8 cellular contexts compared by ENCODE assay signal in genomic region chr10:121974019-121974534, GRCh38. TPM values are rescaled to one million over a fixed set of nuclear protein-coding genes. Genes with fewer than 3 reads are reported as not detected.
DNase-seq lines count a peak whose midpoint lies in the region; ATAC-seq, FAIRE-seq and TF ChIP-seq lines count a peak whose summit lies in the region.

No MANE protein-coding gene starts in this region.

- H3K9ac ChIP-seq in duodenal mucosa (ENCODE audit: low read depth in 1 of 2, low read length in 2 of 2): peak overlapping the region; percentile 72 to 92

- H3K4me1 ChIP-seq in heart left ventricle (peaks cover 0 to 29% (median 18%) of the 10 kb centered on the region in 12 donors), duodenal mucosa (ENCODE audit: control insufficient read depth in 1 of 2, insufficient read depth in 2 of 2, low read length in 2 of 2) (peaks cover 10 to 20% of the 10 kb centered on the region in 2 donors), neuron (ENCODE audit: insufficient read depth, low read length) (peaks cover 16% of the 10 kb centered on the region)

- peak in 1 of 4 donors; percentile 12 for ATAC-seq in heart left ventricle
- no peak for ATAC-seq in Right ventricle myocardium inferior

- FAIRE-seq in D721Med (lab: Jason Lieb, UNC): no peak

- TF ChIP-seq POLR2A in heart left ventricle (IDR thresholded peaks at IDR 0.05): no peak

- 7 to 24% (median 9%) methylated on average over 7 to 21 of the region's 21 CpGs for WGBS in heart left ventricle, 4 donors

- H3K27ac ChIP-seq in heart left ventricle (peak overlapping the region in 11 of 12 donors; percentile 97 to 100 (median 99)), duodenal mucosa (ENCODE audit: low read depth, low read length) (peak overlapping the region; percentile 94)

- H3K4me3 ChIP-seq in heart left ventricle (peak overlapping the region; percentile 81 to 100 (median 97)), duodenal mucosa (ENCODE audit: low read depth in 1 of 2, low read length in 2 of 2) (peak overlapping the region; percentile 81 to 84), neuron (ENCODE audit: low read length) (peak overlapping the region; percentile 55)

- H3K36me3 ChIP-seq in heart left ventricle (peaks cover 0 to 37% (median 25%) of the 10 kb centered on the region in 9 donors), duodenal mucosa (ENCODE audit: control insufficient read depth in 1 of 2, insufficient read depth in 2 of 2, low read length in 2 of 2) (peaks cover 5 to 9% of the 10 kb centered on the region in 2 donors), neuron (ENCODE audit: insufficient read depth, low read length) (peaks cover 23% of the 10 kb centered on the region)

- no peak for DNase-seq in heart left ventricle
- DNase-seq in Right ventricle myocardium inferior (ENCODE audit: missing footprints): no peak
- DNase-seq in LHCN-M2 (ENCODE audit: low read depth): peak; percentile 48
- DNase-seq in posterior vena cava (ENCODE audit: low spot score): no peak
- no peak for DNase-seq in D721Med (ENCODE audit: insufficient read length, low spot score)
- DNase-seq in GM10266 (ENCODE audit: extremely low spot score): no peak

- intact Hi-C loops in heart left ventricle (cut with DNase I): loop anchor here (2.0 to 10.0 kb wide), 11 partner anchors 27 to 141 kb away; partner anchors contain the start of gene ATE1 (in 6 of the 10)
- intact Hi-C loops in Right ventricle myocardium inferior (cut with DNase I): loop anchor here (2.0 kb wide), 1 partner anchor 45 kb away; the partner anchor contains the start of gene ATE1
- intact Hi-C loops in posterior vena cava (cut with DNase I): no loop called here

- H3K9me3 ChIP-seq in heart left ventricle: no peaks in the 10 kb centered on the region
- H3K9me3 ChIP-seq in duodenal mucosa (ENCODE audit: control insufficient read depth in 1 of 2, low read length in 2 of 2): no peaks in the 10 kb centered on the region
- peaks cover 2% of the 10 kb centered on the region for H3K9me3 ChIP-seq in neuron (ENCODE audit: low read length)

- no peaks in the 10 kb centered on the region for H3K27me3 ChIP-seq in heart left ventricle
- H3K27me3 ChIP-seq in duodenal mucosa (ENCODE audit: control insufficient read depth in 1 of 2, insufficient read depth in 2 of 2, low read length in 2 of 2): no peaks in the 10 kb centered on the region
- H3K27me3 ChIP-seq in neuron (ENCODE audit: insufficient read depth, low read length): no peaks in the 10 kb centered on the region

- TF ChIP-seq CTCF in heart left ventricle (IDR thresholded peaks at IDR 0.05) (no peak), D721Med (IDR thresholded peaks at IDR 0.05; ENCODE audit: insufficient read depth, missing control alignments) (no peak), GM10266 (IDR thresholded peaks at IDR 0.05; ENCODE audit: control insufficient read depth, insufficient read depth, low read depth, missing control alignments) (no peak)

- H2AFZ ChIP-seq in neuron (ENCODE audit: low read depth, low read length): peak overlapping the region; percentile 95

RNA-seq across cellular contexts. Expression of gene NSMCE4A, which starts 0.9 kb away (rescaled TPM):
- total RNA-seq in heart left ventricle (10 to 100 TPM; 19.8 to 33.6 (median 25.6) TPM), Right ventricle myocardium inferior (26.6 TPM), LHCN-M2 (2014; rRNA removed) (40.2 and 44.8 TPM in 2 replicates), posterior vena cava (10 to 100 TPM; 41.2 to 48.0 TPM)
- polyA plus RNA-seq in heart left ventricle: 10 to 100 TPM; 25.8 to 31.2 TPM
- polyA plus RNA-seq in LHCN-M2 (2012): 10.4 TPM

RNA-seq across cellular contexts. Expression of gene TACC2, which starts 14.9 kb away (rescaled TPM):
- total RNA-seq in heart left ventricle: 100 to 1,000 TPM; 225 to 456 (median 334) TPM
- polyA plus RNA-seq in heart left ventricle: 100 to 1,000 TPM in 1 of 2 donors, 10 to 100 TPM in 1; 96.7 to 239 TPM
- 341 TPM for total RNA-seq in Right ventricle myocardium inferior
- 7.4 and 11.3 TPM in 2 replicates for total RNA-seq in LHCN-M2 (2014; rRNA removed)
- 14.2 TPM for polyA plus RNA-seq in LHCN-M2 (2012)
- total RNA-seq in posterior vena cava: 10 to 100 TPM; 54.6 to 75.8 TPM

RNA-seq across cellular contexts. Expression of gene ATE1, which starts 46.2 kb away (rescaled TPM):
- total RNA-seq in heart left ventricle (10 to 100 TPM; 30.3 to 50.1 (median 40.4) TPM), Right ventricle myocardium inferior (31.5 TPM), LHCN-M2 (2014; rRNA removed) (21.1 and 27.1 TPM in 2 replicates), posterior vena cava (10 to 100 TPM; 25.6 to 32.4 TPM)
- polyA plus RNA-seq in heart left ventricle: 10 to 100 TPM; 15.2 to 15.9 TPM
- 5.2 TPM for polyA plus RNA-seq in LHCN-M2 (2012)

Comparison
In these comparisons a context has a peak if more than half of its experiments do, and no peak if none do; other contexts are left out.
1. intact Hi-C loops: an anchor here in heart left ventricle (2.0 to 10.0 kb wide) and Right ventricle myocardium inferior (2.0 kb wide); none called in posterior vena cava.